10 cellular contexts compared by ENCODE assay signal in genomic region chr6:16419636-16420331, GRCh38.
A peak's percentile ranks its signal among the peaks of the same experiment; 100 is the strongest.
DNase-seq lines count a peak whose midpoint lies in the region; ATAC-seq and TF ChIP-seq lines count a peak whose summit lies in the region.
"Had no signal": no experiment of that assay in that cellular context is flagged by ENCODE, and none has a peak within 500 bp of the region (broad histone marks: within the 10 kb centered on the region; RNA-seq: fewer than 3 reads in every experiment).

No MANE protein-coding gene starts in this region.

- ATAC-seq in GM18502 (IDR thresholded peaks at IDR 0.05; ENCODE audit: poor library complexity, unreplicated experiment) (peak; percentile 74), GM21390 (IDR thresholded peaks at IDR 0.05; ENCODE audit: unreplicated experiment) (peak; percentile 66), HG03439 (IDR thresholded peaks at IDR 0.05; ENCODE audit: unreplicated experiment) (peak; percentile 59)

- peak overlapping the region; percentile 53 for H3K27ac ChIP-seq in fibroblast of lung (ENCODE audit: insufficient read depth, low read length)

- no peaks in the 10 kb centered on the region for H3K27me3 Mint-ChIP-seq in Caco-2 (ENCODE audit: insufficient read depth, unreplicated experiment)

- no peaks in the 10 kb centered on the region for H3K4me1 Mint-ChIP-seq in Caco-2 (ENCODE audit: low read depth, unreplicated experiment)

- CTCF ChIA-PET in Caco-2 (lab: Charles Lee) = no interaction called here

- no peaks in the 10 kb centered on the region for H4K20me1 ChIP-seq in fibroblast of lung (ENCODE audit: control insufficient read depth, extremely low read depth, insufficient read depth, low read length)

- intact Hi-C loops in Caco-2 (cut with micrococcal nuclease; ENCODE audit: unreplicated experiment) = no loop called here

- no peak overlapping the region for H3K4me3 Mint-ChIP-seq in Caco-2 (ENCODE audit: unreplicated experiment)

- POLR2A ChIA-PET in Caco-2 (lab: Charles Lee) = interaction anchor here (1.0 kb wide), 1 partner anchor 344 kb away, joined by 3 read pairs; no protein-coding TSS in a partner anchor

- H3K9me3 ChIP-seq in fibroblast of lung (ENCODE audit: control insufficient read depth, insufficient read depth, low read depth, low read length) = no peaks in the 10 kb centered on the region
- no peaks in the 10 kb centered on the region for H3K9me3 ChIP-seq in Caco-2
- H3K9me3 ChIP-seq: SJSA1, tibial nerve had no signal

- no peak overlapping the region for H2AFZ ChIP-seq in fibroblast of lung (ENCODE audit: low read length)

- no peak overlapping the region for H3K27ac Mint-ChIP-seq in Caco-2 (ENCODE audit: unreplicated experiment)

- H3K27me3 ChIP-seq in fibroblast of lung (ENCODE audit: control insufficient read depth, insufficient read depth, low read length) (no peaks in the 10 kb centered on the region), Caco-2 (replicated peaks; ENCODE audit: control insufficient read depth, insufficient read depth, low read length) (no peaks in the 10 kb centered on the region)
- H3K27me3 ChIP-seq: SJSA1, tibial nerve had no signal

- H3K9me3 Mint-ChIP-seq in Caco-2 (ENCODE audit: unreplicated experiment) = no peaks in the 10 kb centered on the region

- TF ChIP-seq CTCF in fibroblast of lung (conservative IDR thresholded peaks at IDR 0.05 in 1 of 2, IDR thresholded peaks at IDR 0.05 in 1 of 2; ENCODE audit: low read depth in 1 of 2, low read length in 2 of 2) (no peak), Caco-2 (IDR thresholded peaks at IDR 0.05; ENCODE audit: insufficient read depth in 1 of 2, low read depth in 1 of 2, low read length in 1 of 2, severe bottlenecking in 1 of 2, unreplicated experiment in 1 of 2) (no peak)

- H3K36me3 ChIP-seq in fibroblast of lung (ENCODE audit: control insufficient read depth, insufficient read depth, low read length) (no peaks in the 10 kb centered on the region), Caco-2 (ENCODE audit: control insufficient read depth, insufficient read depth, low read length) (no peaks in the 10 kb centered on the region)
- H3K36me3 ChIP-seq: SJSA1, tibial nerve had no signal

- BruUV-seq in Caco-2 (replicated peaks; lab: Mats Ljungman, UMichigan) = no TSS peak

- no peaks in the 10 kb centered on the region for H3K79me2 ChIP-seq in fibroblast of lung (ENCODE audit: control insufficient read depth, insufficient read depth, low read length)

- H3K4me3 ChIP-seq in fibroblast of lung (replicated peaks in 1 of 4; ENCODE audit: control extremely low read depth in 1 of 4, insufficient read depth in 1 of 4, low read depth in 3 of 4, low read length in 4 of 4) = no peak overlapping the region
- H3K4me3 ChIP-seq in Caco-2 (ENCODE audit: low read depth, low read length) = no peak overlapping the region
- H3K4me3 ChIP-seq: SJSA1, tibial nerve had no signal

- H3K36me3 Mint-ChIP-seq in Caco-2 (ENCODE audit: insufficient read depth, unreplicated experiment) = no peaks in the 10 kb centered on the region

- H3K4me2 ChIP-seq in fibroblast of lung (ENCODE audit: extremely low read depth, insufficient read depth, low read length) = no peak overlapping the region

- no peak overlapping the region for H3K9ac ChIP-seq in fibroblast of lung (ENCODE audit: insufficient read depth, low read length)

- DNase-seq in fibroblast of lung (ENCODE audit: low read depth in 2 of 2) (no peak), anterior cingulate cortex (lab: John Stamatoyannopoulos, UW) (no peak), Caco-2 (no peak), NCI-H774 (lab: John Stamatoyannopoulos, UW) (no peak)
- no peak for DNase-seq in stimulated activated CD4-positive, alpha-beta T cell treated with anti-CD3 and anti-CD28 coated beads, Interleukin-12 subunit alpha, Interleukin-12 subunit beta, amount 100 ng/mL, for 4 hours

- H3K4me1 ChIP-seq in fibroblast of lung (ENCODE audit: control insufficient read depth, extremely low read depth, insufficient read depth, low read length) (peaks cover 11% of the 10 kb centered on the region), Caco-2 (0 out of 2 replicates have a peak, but pooled peaks cover 5% of the 10 kb centered on the region)
